Comparison of ENCODE assay signal across 16 cellular contexts in the genomic region with DNA sequence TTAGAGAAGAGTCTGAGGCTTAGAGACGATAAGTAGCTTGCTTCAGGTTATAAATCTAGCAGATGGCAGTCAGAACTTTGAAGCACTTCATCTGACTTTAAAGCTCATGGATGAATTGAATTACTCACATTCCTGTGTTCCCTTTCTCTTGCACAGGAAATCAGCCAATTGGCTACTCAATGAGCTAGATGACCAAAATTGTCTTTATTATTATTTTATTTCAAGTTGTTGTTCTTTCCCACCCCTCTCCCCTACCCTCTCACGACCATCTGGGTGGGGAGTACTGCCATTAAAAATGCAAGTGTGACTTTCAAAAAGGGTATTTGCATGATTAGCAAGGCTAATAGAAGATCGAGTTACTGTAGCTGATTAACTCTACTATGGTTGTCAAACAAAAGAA.
"Had no signal": no experiment of that assay in that cellular context is flagged by ENCODE, and none has a peak within 500 bp of the region (broad histone marks: within the 10 kb centered on the region; RNA-seq: fewer than 3 reads in every experiment).

No MANE protein-coding gene starts in this region.

- H3K27ac Mint-ChIP-seq: activated CD8-positive, alpha-beta T cell treated with anti-CD3 and anti-CD28 coated beads, Interleukin-2, amount 10 ng/mL, durations not matched to agents 7 days and 5 days; activated naive CD4-positive, alpha-beta T cell treated with anti-CD3 and anti-CD28 coated beads, Interleukin-2, amount 50 U/mL, for 72 hours; naive B cell; stimulated activated memory B cell treated with anti-CD40 and anti-IgM and Interleukin-4, amounts not matched to agents 10 μg/mL and 1 μg/mL and 100 μg/mL, for 72 hours; T-helper 1 cell treated with Interleukin-12 subunit alpha and Interleukin-12 subunit beta and Interleukin-4 antibody, amounts not matched to agents 30 μg/mL and 1 μg/mL, for 36 hours had no signal

- H3K4me3 Mint-ChIP-seq: activated CD8-positive, alpha-beta T cell treated with anti-CD3 and anti-CD28 coated beads, Interleukin-2, amount 10 ng/mL, durations not matched to agents 7 days and 5 days; naive B cell; stimulated activated memory B cell treated with anti-CD40 and anti-IgM and Interleukin-4, amounts not matched to agents 10 μg/mL and 1 μg/mL and 100 μg/mL, for 72 hours; T-helper 1 cell treated with Interleukin-12 subunit alpha and Interleukin-12 subunit beta and Interleukin-4 antibody, amounts not matched to agents 30 μg/mL and 1 μg/mL, for 36 hours had no signal

- DNase-seq: activated CD4-positive, alpha-beta T cell treated with anti-CD3 and anti-CD28 coated beads for 4 hours; activated CD8-positive, alpha-beta memory T cell treated with anti-CD3 and anti-CD28 coated beads, Interleukin-2, amount 50 U/mL, for 4 hours; activated CD8-positive, alpha-beta T cell treated with anti-CD3 and anti-CD28 coated beads, Interleukin-2, amount 10 ng/mL, durations not matched to agents 7 days and 5 days; activated effector memory CD4-positive, alpha-beta T cell treated with anti-CD3 and anti-CD28 coated beads, Interleukin-2, amount 50 U/mL, for 16 hours; activated T-cell treated with anti-CD3 and anti-CD28 coated beads, Interleukin-2, amount 50 U/mL, for 48 hours; effector CD8-positive, alpha-beta T cell; head of caudate nucleus; left colon; naive B cell; ovary; stimulated activated CD4-positive, alpha-beta T cell treated with anti-CD3 and anti-CD28 coated beads, Interleukin-2, amount 100 ng/mL, for 48 hours had no signal

- H3K36me3 Mint-ChIP-seq: activated naive CD4-positive, alpha-beta T cell treated with anti-CD3 and anti-CD28 coated beads, Interleukin-2, amount 50 U/mL, for 72 hours; brain; naive B cell; stimulated activated memory B cell treated with anti-CD40 and anti-IgM and Interleukin-4, amounts not matched to agents 10 μg/mL and 1 μg/mL and 100 μg/mL, for 72 hours had no signal

- H3K4me1 Mint-ChIP-seq: naive B cell; stimulated activated memory B cell treated with anti-CD40 and anti-IgM and Interleukin-4, amounts not matched to agents 10 μg/mL and 1 μg/mL and 100 μg/mL, for 72 hours had no signal

- H3K27ac ChIP-seq: ovary had no signal

- H3K9me3 ChIP-seq: ovary had no signal

- H3K9me3 Mint-ChIP-seq: activated naive CD4-positive, alpha-beta T cell treated with anti-CD3 and anti-CD28 coated beads, Interleukin-2, amount 50 U/mL, for 72 hours; brain; stimulated activated memory B cell treated with anti-CD40 and anti-IgM and Interleukin-4, amounts not matched to agents 10 μg/mL and 1 μg/mL and 100 μg/mL, for 72 hours; T-helper 1 cell treated with Interleukin-12 subunit alpha and Interleukin-12 subunit beta and Interleukin-4 antibody, amounts not matched to agents 30 μg/mL and 1 μg/mL, for 36 hours had no signal

- ATAC-seq: activated CD8-positive, alpha-beta T cell treated with anti-CD3 and anti-CD28 coated beads, Interleukin-2, amount 10 ng/mL, durations not matched to agents 7 days and 5 days; activated naive CD4-positive, alpha-beta T cell treated with anti-CD3 and anti-CD28 coated beads, Interleukin-2, amount 50 U/mL, for 72 hours; left colon; stimulated activated memory B cell treated with anti-CD40 and anti-IgM and Interleukin-4, amounts not matched to agents 10 μg/mL and 1 μg/mL and 100 μg/mL, for 72 hours had no signal

- H3K27me3 ChIP-seq: ovary had no signal

- H3K36me3 ChIP-seq: ovary had no signal

- H3K4me3 ChIP-seq: lung, ovary had no signal

- H3K27me3 Mint-ChIP-seq: naive B cell; stimulated activated memory B cell treated with anti-CD40 and anti-IgM and Interleukin-4, amounts not matched to agents 10 μg/mL and 1 μg/mL and 100 μg/mL, for 72 hours had no signal
